ENCODE assay signal across 1 cellular context in genomic region chr19:57803594-57804325, GRCh38.
TF ChIP-seq lines count a peak whose summit lies in the region.

No MANE protein-coding gene starts in this region.

TF ChIP-seq in GM12878, 131 proteins besides CTCF, POLR2A, EP300 and RAD21:
- TF ChIP-seq LARP7 (IDR thresholded peaks at IDR 0.05) = no peak
- no peak for TF ChIP-seq NRF1 (conservative IDR thresholded peaks at IDR 0.05; ENCODE audit: low read depth, low read length)
- no peak for TF ChIP-seq BCLAF1 (IDR thresholded peaks at IDR 0.05)
- peak; percentile 56; the same call in 1 of the 2 replicates for TF ChIP-seq RUNX3 (IDR thresholded peaks at IDR 0.05; ENCODE audit: low read length)
- TF ChIP-seq IKZF1 (conservative IDR thresholded peaks at IDR 0.05) = 0 out of 2 replicates have a peak, but pooled peaks have one; percentile 32
- TF ChIP-seq MTA2 (IDR thresholded peaks at IDR 0.05; ENCODE audit: low read depth) = no peak
- TF ChIP-seq NR2F1 (conservative IDR thresholded peaks at IDR 0.05) = peak; percentile 72
- TF ChIP-seq SMAD5 (IDR thresholded peaks at IDR 0.05; ENCODE audit: low read depth) = no peak
- no peak for TF ChIP-seq EGR1 (IDR thresholded peaks at IDR 0.05; ENCODE audit: borderline replicate concordance in 1 of 2, low read depth in 2 of 2, low read length in 2 of 2)
- TF ChIP-seq POU2F2 (IDR thresholded peaks at IDR 0.05; ENCODE audit: borderline replicate concordance, low read depth, low read length) = no peak
- 0 out of 2 replicates have a peak, but pooled peaks have one; percentile 24 for TF ChIP-seq RELB (IDR thresholded peaks at IDR 0.05; ENCODE audit: low read depth)
- TF ChIP-seq RELA (IDR thresholded peaks at IDR 0.05; ENCODE audit: borderline replicate concordance, partially characterized antibody) = no peak
- no peak for TF ChIP-seq SMARCA5 (IDR thresholded peaks at IDR 0.05)
- no peak for TF ChIP-seq ZNF207 (IDR thresholded peaks at IDR 0.05; ENCODE audit: borderline replicate concordance)
- TF ChIP-seq NR2C1 (IDR thresholded peaks at IDR 0.05) = peak; percentile 16; the same call in 1 of the 2 replicates
- TF ChIP-seq ZNF384 (IDR thresholded peaks at IDR 0.05; ENCODE audit: borderline replicate concordance, low read depth, low read length) = 0 out of 2 replicates have a peak, but pooled peaks have one; percentile 32
- TF ChIP-seq SIX5 (IDR thresholded peaks at IDR 0.05; ENCODE audit: low read depth, low read length, severe bottlenecking) = no peak
- no peak for TF ChIP-seq PBX3 (IDR thresholded peaks at IDR 0.05; ENCODE audit: insufficient replicate concordance, low read depth, low read length)
- TF ChIP-seq RB1 (IDR thresholded peaks at IDR 0.05; ENCODE audit: borderline replicate concordance) = no peak
- TF ChIP-seq BCL3 (IDR thresholded peaks at IDR 0.05; ENCODE audit: borderline replicate concordance, insufficient read depth, low read depth, low read length, poor library complexity, severe bottlenecking) = no peak
- TF ChIP-seq MEF2B (IDR thresholded peaks at IDR 0.05; ENCODE audit: partially characterized antibody, poor library complexity, severe bottlenecking) = no peak
TF ChIP-seq in GM12878: peak in this region for 6.
